In genomic region chr20:62063981-62064787, GRCh38 we compare ENCODE assay signal across 8 cellular contexts. TPM values are rescaled to one million over a fixed set of nuclear protein-coding genes. Genes with fewer than 3 reads are reported as not detected.
DNase-seq lines count a peak whose midpoint lies in the region; ATAC-seq and TF ChIP-seq lines count a peak whose summit lies in the region.

No MANE protein-coding gene starts in this region.

- no peak for TF ChIP-seq POLR2A in spleen (IDR thresholded peaks at IDR 0.05)

- WGBS in spleen, 5 donors: 30 to 70% (median 61%) methylated on average over 21 to 62 of the region's 62 CpGs

- peak overlapping the region; percentile 69 for H3K27ac Mint-ChIP-seq in activated naive CD8-positive, alpha-beta T cell treated with anti-CD3 and anti-CD28 coated beads for 36 hours

- H3K27ac ChIP-seq in iPS-18a (ENCODE audit: low read length) (no peak overlapping the region), spleen (peak overlapping the region in 1 of 8 donors; percentile 10)

- intact Hi-C loops in spleen (cut with DNase I; ENCODE audit: low total_unique reads): no loop called here

- H3K4me1 ChIP-seq in iPS-18a (ENCODE audit: control insufficient read depth, low read depth, low read length) (peaks cover 18% of the 10 kb centered on the region), spleen (peaks cover 34 to 74% (median 51%) of the 10 kb centered on the region in 6 donors)

- peaks cover 3% of the 10 kb centered on the region for H3K36me3 Mint-ChIP-seq in activated naive CD8-positive, alpha-beta T cell treated with anti-CD3 and anti-CD28 coated beads for 36 hours

- no peak for ATAC-seq in GM21717 (IDR thresholded peaks at IDR 0.05; ENCODE audit: unreplicated experiment)

- no peak overlapping the region for H3K9ac ChIP-seq in iPS-18a (ENCODE audit: low read length)

- DNase-seq in HT-29 (ENCODE audit: low spot score): peak; percentile 70
- DNase-seq in activated naive CD8-positive, alpha-beta T cell treated with anti-CD3 and anti-CD28 coated beads for 36 hours: no peak
- peak; percentile 87 for DNase-seq in spleen
- DNase-seq in activated CD4-positive, CD25-positive, alpha-beta regulatory T cell (lab: John Stamatoyannopoulos, UW): no peak
- DNase-seq in NCI-H146 (lab: John Stamatoyannopoulos, UW): no peak
- no peak for DNase-seq in GM13977 (ENCODE audit: low spot score)

- H3K27me3 ChIP-seq in iPS-18a (ENCODE audit: control insufficient read depth, insufficient read depth, low read length) (no peaks in the 10 kb centered on the region), spleen (replicated peaks in 1 of 7) (no peaks in the 10 kb centered on the region)

- peak overlapping the region; percentile 72 for H3K4me3 Mint-ChIP-seq in activated naive CD8-positive, alpha-beta T cell treated with anti-CD3 and anti-CD28 coated beads for 36 hours

- peaks cover 43% of the 10 kb centered on the region for H3K4me1 Mint-ChIP-seq in activated naive CD8-positive, alpha-beta T cell treated with anti-CD3 and anti-CD28 coated beads for 36 hours

- H3K9me3 Mint-ChIP-seq in activated naive CD8-positive, alpha-beta T cell treated with anti-CD3 and anti-CD28 coated beads for 36 hours: no peaks in the 10 kb centered on the region

- TF ChIP-seq CTCF in spleen (IDR thresholded peaks at IDR 0.05 in 8 of 11, conservative IDR thresholded peaks at IDR 0.05 in 3 of 11) (no peak), GM13977 (IDR thresholded peaks at IDR 0.05; ENCODE audit: extremely low read depth, insufficient read depth, missing control alignments) (no peak)

- H3K9me3 ChIP-seq in iPS-18a (ENCODE audit: control insufficient read depth, low read depth, low read length) (no peaks in the 10 kb centered on the region), spleen (no peaks in the 10 kb centered on the region)

- no peaks in the 10 kb centered on the region for H3K27me3 Mint-ChIP-seq in activated naive CD8-positive, alpha-beta T cell treated with anti-CD3 and anti-CD28 coated beads for 36 hours

- in situ Hi-C loops in GM13977 (cut with MboI; ENCODE audit: low pct_unique_long_range_greater_than_20kb, low sequenced_read_pairs, unreplicated experiment): no loop called here

- H3K36me3 ChIP-seq in iPS-18a (ENCODE audit: control insufficient read depth, low read depth, low read length) (peaks cover 7% of the 10 kb centered on the region), spleen (peaks cover 0 to 14% (median 0%) of the 10 kb centered on the region in 6 donors)

- H3K4me3 ChIP-seq in iPS-18a (ENCODE audit: low read length) (peak overlapping the region; percentile 40), spleen (peak overlapping the region in 7 of 8 donors; percentile 22 to 66 (median 39))

RNA-seq across cellular contexts. Expression of gene TAF4, which starts 1.5 kb away (rescaled TPM):
- total RNA-seq in HT-29 (2014; rRNA removed; shearing (Covaris generic)): 12.2 and 14.1 TPM in 2 replicates
- 10 to 100 TPM; 15.2 to 16.4 TPM for total RNA-seq in activated naive CD8-positive, alpha-beta T cell treated with anti-CD3 and anti-CD28 coated beads for 36 hours
- 10 to 100 TPM; 15.5 to 28.3 (median 18.6) TPM for total RNA-seq in spleen
- 1 to 10 TPM; 4.3 to 7.2 (median 4.4) TPM for polyA plus RNA-seq in spleen

RNA-seq across cellular contexts. Expression of gene LSM14B, which starts 58.1 kb away (rescaled TPM):
- 76.1 and 80.0 TPM in 2 replicates for total RNA-seq in HT-29 (2014; rRNA removed; shearing (Covaris generic))
- total RNA-seq in activated naive CD8-positive, alpha-beta T cell treated with anti-CD3 and anti-CD28 coated beads for 36 hours: 10 to 100 TPM; 32.8 to 34.5 TPM
- 10 to 100 TPM; 17.6 to 37.6 (median 31.9) TPM for total RNA-seq in spleen
- polyA plus RNA-seq in spleen: 10 to 100 TPM; 14.0 to 20.1 (median 15.0) TPM

Comparison
In these comparisons a context has a peak if more than half of its experiments do, and no peak if none do; other contexts are left out.
1. DNase-seq: peak in HT-29 (single experiment) and spleen (single experiment); none in activated naive CD8-positive, alpha-beta T cell treated with anti-CD3 and anti-CD28 coated beads for 36 hours (single experiment), activated CD4-positive, CD25-positive, alpha-beta regulatory T cell (0 of 4), NCI-H146 (single experiment) and GM13977 (single experiment).